17 cellular contexts compared by ENCODE assay signal in the genomic region with DNA sequence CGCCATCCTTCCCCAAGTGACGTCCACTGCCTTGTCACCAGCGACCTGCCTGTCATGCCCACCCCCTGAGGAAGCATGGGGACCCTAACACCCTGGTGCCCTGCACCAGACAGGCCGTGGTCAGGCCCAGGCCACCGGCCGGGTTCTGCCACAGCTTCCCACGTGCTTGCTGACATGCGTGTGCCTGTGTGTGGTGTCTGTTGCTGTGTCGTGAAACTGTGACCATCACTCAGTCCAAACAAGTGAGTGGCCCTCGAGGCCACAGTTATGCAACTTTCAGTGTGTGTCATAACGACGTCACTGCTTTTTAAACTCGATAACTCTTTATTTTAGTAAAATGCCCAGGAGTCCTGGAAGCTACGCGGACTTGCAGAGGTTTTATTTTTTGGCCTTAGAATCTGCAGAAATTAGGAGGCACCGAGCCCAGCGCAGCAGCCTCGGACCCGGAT. TPM values are rescaled to one million over a fixed set of nuclear protein-coding genes. Genes with fewer than 3 reads are reported as not detected.
DNase-seq lines count a peak whose midpoint lies in the region; TF ChIP-seq lines count a peak whose summit lies in the region.
"Had no signal": no experiment of that assay in that cellular context is flagged by ENCODE, and none has a peak within 500 bp of the region (broad histone marks: within the 10 kb centered on the region; RNA-seq: fewer than 3 reads in every experiment).

No MANE protein-coding gene starts in this region.

- peak; percentile 54 for DNase-seq in HCEC 1CT
- DNase-seq in WERI-Rb-1 = no peak
- DNase-seq in fibroblast of mammary gland (ENCODE audit: low read depth) = peak; percentile 79
- peak; percentile 32 for DNase-seq in renal cortical epithelial cell (ENCODE audit: low read depth)
- no peak for DNase-seq in T-helper 9 cell
- DNase-seq in mesendoderm = no peak
- DNase-seq in iPS-NIHi7 (ENCODE audit: extremely low spot score) = no peak
- DNase-seq in activated CD4-positive, alpha-beta memory T cell treated with anti-CD3 and anti-CD28 coated beads for 36 hours = no peak
- DNase-seq: activated CD4-positive, alpha-beta memory T cell treated with anti-CD3 and anti-CD28 coated beads, Interleukin-2, amount 10 ng/mL, durations not matched to agents 7 days and 5 days; activated naive CD4-positive, alpha-beta T cell treated with Interleukin-2 at 50 U/mL for 16 hours; head of caudate nucleus; KG1; lower lobe of right lung; NCI-H2081 treated with DMSO at 0.1 percent for 48 hours had no signal

- no peak overlapping the region for H2BK15ac ChIP-seq in mesendoderm (replicated peaks; ENCODE audit: low read depth)

- no peak overlapping the region for H3K23ac ChIP-seq in mesendoderm (ENCODE audit: low read length)

- peaks cover 4% of the 10 kb centered on the region for H3K4me1 Mint-ChIP-seq in activated CD4-positive, alpha-beta memory T cell treated with anti-CD3 and anti-CD28 coated beads for 36 hours (ENCODE audit: low read depth)

- peaks cover 13% of the 10 kb centered on the region for H3K36me3 Mint-ChIP-seq in activated CD4-positive, alpha-beta memory T cell treated with anti-CD3 and anti-CD28 coated beads for 36 hours

- H2BK120ac ChIP-seq in mesendoderm (ENCODE audit: low read depth, low read length) = no peak overlapping the region

- H3K27ac ChIP-seq in WERI-Rb-1 (peak overlapping the region; percentile 33; the same call in 1 of the 2 replicates), mesendoderm (ENCODE audit: low read depth, low read length) (no peak overlapping the region)
- H3K27ac ChIP-seq: coronary artery, lower lobe of right lung, prostate gland, suprapubic skin had no signal

- H3K56ac ChIP-seq in mesendoderm (ENCODE audit: low read length) = no peak overlapping the region

- CTCF ChIA-PET in activated CD4-positive, alpha-beta memory T cell treated with anti-CD3 and anti-CD28 coated beads for 36 hours (lab: Charles Lee) = interaction anchor here (10.4 kb wide), 1 partner anchor 107 kb away, joined by 203 read pairs; no protein-coding TSS in a partner anchor

- H3K36me3 ChIP-seq in WERI-Rb-1 (peaks cover 69% of the 10 kb centered on the region), mesendoderm (ENCODE audit: control insufficient read depth, insufficient read depth, low read length) (no peaks in the 10 kb centered on the region)
- H3K36me3 ChIP-seq: prostate gland had no signal

- no peak overlapping the region for H3K4me3 ChIP-seq in WERI-Rb-1 (ENCODE audit: low read depth, low read length)
- no peak overlapping the region for H3K4me3 ChIP-seq in fibroblast of mammary gland (ENCODE audit: control insufficient read depth, low read depth, low read length)
- no peak overlapping the region for H3K4me3 ChIP-seq in mesendoderm (ENCODE audit: low read length)
- H3K4me3 ChIP-seq: coronary artery, lower lobe of right lung, prostate gland, suprapubic skin had no signal

- H2AK5ac ChIP-seq in mesendoderm (ENCODE audit: low read length) = no peak overlapping the region

- H3K27me3 ChIP-seq in WERI-Rb-1 (ENCODE audit: insufficient read depth, low read depth, severe bottlenecking) = no peaks in the 10 kb centered on the region
- no peaks in the 10 kb centered on the region for H3K27me3 ChIP-seq in mesendoderm (ENCODE audit: insufficient read depth, low read length, poor library complexity)
- H3K27me3 ChIP-seq: suprapubic skin had no signal

- no peak overlapping the region for H3K4me3 Mint-ChIP-seq in activated CD4-positive, alpha-beta memory T cell treated with anti-CD3 and anti-CD28 coated beads for 36 hours
- H3K4me3 Mint-ChIP-seq: activated CD4-positive, alpha-beta memory T cell treated with anti-CD3 and anti-CD28 coated beads, Interleukin-2, amount 10 ng/mL, durations not matched to agents 7 days and 5 days had no signal

- no peaks in the 10 kb centered on the region for H3K4me1 ChIP-seq in mesendoderm (ENCODE audit: control insufficient read depth, low read depth, low read length)
- H3K4me1 ChIP-seq: prostate gland had no signal

- no peak overlapping the region for H2BK5ac ChIP-seq in mesendoderm (ENCODE audit: low read length)

- intact Hi-C loops in activated CD4-positive, alpha-beta memory T cell treated with anti-CD3 and anti-CD28 coated beads for 36 hours (cut with micrococcal nuclease) = loop anchor here (10.0 kb wide), 1 partner anchor 305 kb away; no protein-coding TSS in a partner anchor

- whole genome bisulfite sequencing in mesendoderm (ENCODE audit: extremely low coverage, insufficient coverage, low lambda C conversion rate) = no CpG with 5 or more reads among the region's 19 CpGs

- TF ChIP-seq CTCF in WERI-Rb-1 (IDR thresholded peaks at IDR 0.05; ENCODE audit: low read depth, low read length) (no peak), fibroblast of mammary gland (conservative IDR thresholded peaks at IDR 0.05; ENCODE audit: control insufficient read depth, insufficient read depth, low read depth, low read length) (no peak)

- no peaks in the 10 kb centered on the region for H3K79me2 ChIP-seq in mesendoderm (ENCODE audit: control insufficient read depth, insufficient read depth, low read length)

- no peaks in the 10 kb centered on the region for H3K79me1 ChIP-seq in mesendoderm (ENCODE audit: low read length)

- H3K4me2 ChIP-seq in mesendoderm (ENCODE audit: low read length) = no peak overlapping the region

- H3K27me3 Mint-ChIP-seq in activated CD4-positive, alpha-beta memory T cell treated with anti-CD3 and anti-CD28 coated beads for 36 hours = no peaks in the 10 kb centered on the region
- H3K27me3 Mint-ChIP-seq: activated CD4-positive, alpha-beta memory T cell treated with anti-CD3 and anti-CD28 coated beads, Interleukin-2, amount 10 ng/mL, durations not matched to agents 7 days and 5 days had no signal

- POLR2A ChIA-PET in activated CD4-positive, alpha-beta memory T cell treated with anti-CD3 and anti-CD28 coated beads for 36 hours (lab: Charles Lee) = no interaction called here

- H4K5ac ChIP-seq in mesendoderm (ENCODE audit: low read length) = no peak overlapping the region

- no peak overlapping the region for H3K4ac ChIP-seq in mesendoderm (ENCODE audit: low read depth, low read length)

- no peak overlapping the region for H3K27ac Mint-ChIP-seq in activated CD4-positive, alpha-beta memory T cell treated with anti-CD3 and anti-CD28 coated beads for 36 hours
- H3K27ac Mint-ChIP-seq: activated CD4-positive, alpha-beta memory T cell treated with anti-CD3 and anti-CD28 coated beads, Interleukin-2, amount 10 ng/mL, durations not matched to agents 7 days and 5 days had no signal

- H3K18ac ChIP-seq in mesendoderm (ENCODE audit: low read length) = no peak overlapping the region

- no peak overlapping the region for H3K9ac ChIP-seq in mesendoderm (ENCODE audit: low read length)

- no peaks in the 10 kb centered on the region for H3K9me3 Mint-ChIP-seq in activated CD4-positive, alpha-beta memory T cell treated with anti-CD3 and anti-CD28 coated beads for 36 hours
- H3K9me3 Mint-ChIP-seq: activated CD4-positive, alpha-beta memory T cell treated with anti-CD3 and anti-CD28 coated beads, Interleukin-2, amount 10 ng/mL, durations not matched to agents 7 days and 5 days had no signal

- H3K9me3 ChIP-seq in WERI-Rb-1 (ENCODE audit: severe bottlenecking) = no peaks in the 10 kb centered on the region
- H3K9me3 ChIP-seq: lower lobe of right lung, prostate gland, suprapubic skin had no signal

- no peak overlapping the region for H4K8ac ChIP-seq in mesendoderm (ENCODE audit: low read depth, low read length)

RNA-seq across cellular contexts. Expression of a gene that starts 8.5 kb away (rescaled TPM):
- total RNA-seq in renal cortical epithelial cell = not detected in 2 replicates
- polyA plus RNA-seq in mesendoderm (2013, experiment 1 of 2) = not detected
- not detected for polyA plus RNA-seq in mesendoderm (2013, experiment 2 of 2)
- total RNA-seq in activated CD4-positive, alpha-beta memory T cell treated with anti-CD3 and anti-CD28 coated beads for 36 hours = under 1 TPM in 1 of 2 experiments, not detected in 1; 0.31 TPM
- total RNA-seq: lower lobe of right lung, prostate gland had no signal

RNA-seq across cellular contexts. Expression of a gene that starts 20.0 kb away (rescaled TPM):
- total RNA-seq in renal cortical epithelial cell = 27.8 and 77.3 TPM in 2 replicates
- polyA plus RNA-seq in mesendoderm (2013, experiment 1 of 2) = 9.0 TPM
- 9.2 TPM for polyA plus RNA-seq in mesendoderm (2013, experiment 2 of 2)
- 10 to 100 TPM; 60.4 to 61.3 TPM for total RNA-seq in activated CD4-positive, alpha-beta memory T cell treated with anti-CD3 and anti-CD28 coated beads for 36 hours

RNA-seq across cellular contexts. Expression of a gene that starts 26.8 kb away (rescaled TPM):
- not detected in 2 replicates for total RNA-seq in renal cortical epithelial cell
- polyA plus RNA-seq in mesendoderm (2013, experiment 1 of 2) = not detected
- polyA plus RNA-seq in mesendoderm (2013, experiment 2 of 2) = not detected
- total RNA-seq in activated CD4-positive, alpha-beta memory T cell treated with anti-CD3 and anti-CD28 coated beads for 36 hours = not detected
- total RNA-seq: activated CD4-positive, alpha-beta memory T cell treated with anti-CD3 and anti-CD28 coated beads, Interleukin-2, amount 10 ng/mL, durations not matched to agents 7 days and 5 days; lower lobe of right lung; suprapubic skin had no signal

RNA-seq across cellular contexts. Expression of a gene that starts 46.2 kb away (rescaled TPM):
- total RNA-seq in renal cortical epithelial cell = not detected in 2 replicates
- not detected for polyA plus RNA-seq in mesendoderm (2013, experiment 1 of 2)
- not detected for polyA plus RNA-seq in mesendoderm (2013, experiment 2 of 2)
- not detected for total RNA-seq in activated CD4-positive, alpha-beta memory T cell treated with anti-CD3 and anti-CD28 coated beads for 36 hours
- total RNA-seq: activated CD4-positive, alpha-beta memory T cell treated with anti-CD3 and anti-CD28 coated beads, Interleukin-2, amount 10 ng/mL, durations not matched to agents 7 days and 5 days; lower lobe of right lung; suprapubic skin had no signal

Comparison
In these comparisons a context has a peak if more than half of its experiments do, and no peak if none do; other contexts are left out.
1. DNase-seq: peak in HCEC 1CT (single experiment), fibroblast of mammary gland (single experiment) and renal cortical epithelial cell (single experiment); none in WERI-Rb-1 (single experiment), T-helper 9 cell (single experiment), mesendoderm (single experiment), iPS-NIHi7 (single experiment) and activated CD4-positive, alpha-beta memory T cell treated with anti-CD3 and anti-CD28 coated beads for 36 hours (single experiment).